ENCODE assay signal across 8 cellular contexts in genomic region chr14:32202941-32203882, GRCh38.
DNase-seq lines count a peak whose midpoint lies in the region; ATAC-seq lines count a peak whose summit lies in the region.

RNU6-8 (minus strand) TSS chr14:32203269.

- in situ Hi-C loops in ACHN (cut with HindIII; ENCODE audit: low pct_ligation_motif_present, low pct_unique_long_range_greater_than_20kb, low sequenced_read_pairs): no loop called here

- peak; percentile 44 for ATAC-seq in GM18873 (IDR thresholded peaks at IDR 0.05; ENCODE audit: low FRiP score, unreplicated experiment)
- peak; percentile 53 for ATAC-seq in HG03108 (IDR thresholded peaks at IDR 0.05; ENCODE audit: unreplicated experiment)

- DNase-seq in ACHN: peak; percentile 87
- DNase-seq in NCI-H2171 treated with DMSO at 0.1 percent for 48 hours (lab: John Stamatoyannopoulos, UW): peak; percentile 94
- DNase-seq in activated CD4-positive, CD25-positive, alpha-beta regulatory T cell (lab: John Stamatoyannopoulos, UW): peak; percentile 66 to 75 (median 68)
- peak; percentile 92 for DNase-seq in central memory CD4-positive, alpha-beta T cell
- DNase-seq in islet precursor cell: peak; percentile 95
- peak; percentile 84 for DNase-seq in stimulated activated CD4-positive, alpha-beta T cell treated with anti-CD3 and anti-CD28 coated beads, Interleukin-12 subunit alpha, Interleukin-12 subunit beta, amount 100 ng/mL, for 4 hours

Comparison
In these comparisons a context has a peak if more than half of its experiments do, and no peak if none do; other contexts are left out.
1. Peak in every context shown above with its lines: DNase-seq and ATAC-seq.